ENCODE assay signal across 12 cellular contexts in genomic region chr2:71926098-71926466, GRCh38.
"Had no signal": no experiment of that assay in that cellular context is flagged by ENCODE, and none has a peak within 500 bp of the region (broad histone marks: within the 10 kb centered on the region; RNA-seq: fewer than 3 reads in every experiment).

No MANE protein-coding gene starts in this region.

- H3K36me3 Mint-ChIP-seq: memory B cell had no signal

- H3K27me3 Mint-ChIP-seq: activated T-helper 17 cell treated with anti-CD3 and anti-CD28 coated beads, Interleukin-2, amount 50 U/mL, for 72 hours; effector memory CD8-positive, alpha-beta T cell; memory B cell had no signal

- H3K9me3 Mint-ChIP-seq: activated T-helper 17 cell treated with anti-CD3 and anti-CD28 coated beads, Interleukin-2, amount 50 U/mL, for 72 hours; effector memory CD8-positive, alpha-beta T cell; memory B cell had no signal

- DNase-seq: activated CD4-positive, alpha-beta T cell treated with anti-CD3 and anti-CD28 coated beads, Interleukin-2, amount 50 U/mL, for 4 hours; activated CD4-positive, CD25-positive, alpha-beta regulatory T cell treated with anti-CD3 and anti-CD28 coated beads, Interleukin-2, amount 50 U/mL, for 72 hours; activated naive CD4-positive, alpha-beta T cell treated with anti-CD3 and anti-CD28 coated beads, Interleukin-2, amount 50 U/mL, for 16 hours; activated T-cell treated with anti-CD3 and anti-CD28 coated beads for 4 hours; effector memory CD8-positive, alpha-beta T cell; hippocampal formation had no signal

- H3K27ac Mint-ChIP-seq: activated T-helper 17 cell treated with anti-CD3 and anti-CD28 coated beads, Interleukin-2, amount 50 U/mL, for 72 hours; effector memory CD8-positive, alpha-beta T cell; memory B cell; nephron had no signal

- H3K4me1 Mint-ChIP-seq: activated T-helper 17 cell treated with anti-CD3 and anti-CD28 coated beads, Interleukin-2, amount 50 U/mL, for 72 hours; memory B cell had no signal

- H3K36me3 ChIP-seq: adrenal gland, thyroid gland had no signal

- H3K4me3 Mint-ChIP-seq: activated T-helper 17 cell treated with anti-CD3 and anti-CD28 coated beads, Interleukin-2, amount 50 U/mL, for 72 hours; effector memory CD8-positive, alpha-beta T cell; memory B cell; nephron had no signal

- H3K27me3 ChIP-seq: adrenal gland, thyroid gland had no signal

- H3K4me3 ChIP-seq: adrenal gland, skin epidermis, thyroid gland had no signal
